Comparison of ENCODE assay signal across 8 cellular contexts in genomic region chr2:225002039-225002655, GRCh38. TPM values are rescaled to one million over a fixed set of nuclear protein-coding genes. Genes with fewer than 3 reads are reported as not detected.
DNase-seq lines count a peak whose midpoint lies in the region; ATAC-seq and TF ChIP-seq lines count a peak whose summit lies in the region.

No MANE protein-coding gene starts in this region.

- no peaks in the 10 kb centered on the region for H3K9me3 ChIP-seq in transverse colon

- WGBS in transverse colon (ENCODE audit: low coverage in 1 of 2), 2 donors: 50 to 51% methylated on average over 6 of the region's 6 CpGs

- H3K27ac ChIP-seq in transverse colon: no peak overlapping the region

- TF ChIP-seq CTCF in AG09309 (IDR thresholded peaks at IDR 0.05; ENCODE audit: control insufficient read depth, insufficient read depth, low read depth, low read length, missing control alignments) (peak; percentile 82), epithelial cell of esophagus (IDR thresholded peaks at IDR 0.05; ENCODE audit: insufficient read depth, low read depth, low read length, missing control alignments) (peak; percentile 84), nephron progenitor cell (IDR thresholded peaks at IDR 0.05) (peak; percentile 60), transverse colon (IDR thresholded peaks at IDR 0.05) (peak; percentile 70 to 88 (median 74))

- peaks cover 5% of the 10 kb centered on the region for H3K4me1 Mint-ChIP-seq in nephron progenitor cell

- H3K4me3 Mint-ChIP-seq in nephron progenitor cell: no peak overlapping the region

- in situ Hi-C loops in transverse colon (cut with MboI; ENCODE audit: low pct_ligation_motif_present in 1 of 4, low pct_unique_long_range_greater_than_20kb in 1 of 4, low sequenced_read_pairs in 3 of 4): loop anchor here in 1 of 4 donors (10.0 kb wide), 1 partner anchor 207 kb away; no protein-coding TSS in a partner anchor

- H3K27me3 Mint-ChIP-seq in nephron progenitor cell (ENCODE audit: low read depth, poor library complexity): peaks cover 3% of the 10 kb centered on the region

- ATAC-seq in GM18511 (IDR thresholded peaks at IDR 0.05; ENCODE audit: unreplicated experiment): peak; percentile 73
- ATAC-seq in HG03039 (IDR thresholded peaks at IDR 0.05; ENCODE audit: unreplicated experiment): peak; percentile 48

- H3K27ac Mint-ChIP-seq in nephron progenitor cell: no peak overlapping the region

- no peak for TF ChIP-seq POLR2A in transverse colon (IDR thresholded peaks at IDR 0.05)

- TF ChIP-seq EP300 in transverse colon (IDR thresholded peaks at IDR 0.05; ENCODE audit: low read depth): no peak

- DNase-seq in AG09309 (ENCODE audit: low read depth) (no peak), NCI-H526 (lab: John Stamatoyannopoulos, UW) (peak; percentile 17 to 61), epithelial cell of esophagus (ENCODE audit: low read depth) (peak; percentile 79), nephron progenitor cell (peak; percentile 39), transverse colon (peak; percentile 69)
- peak; percentile 59 for DNase-seq in activated CD4-positive, alpha-beta T cell treated with anti-CD3 and anti-CD28 coated beads, Interleukin-2, amount 50 U/mL, for 4 hours

- H3K4me3 ChIP-seq in AG09309 (ENCODE audit: control insufficient read depth, low read depth, low read length) (no peak overlapping the region), epithelial cell of esophagus (ENCODE audit: low read length) (no peak overlapping the region), transverse colon (no peak overlapping the region)

- no peaks in the 10 kb centered on the region for H3K36me3 ChIP-seq in transverse colon

- intact Hi-C loops in transverse colon (cut with DNase I; ENCODE audit: low total_unique reads): no loop called here

- H3K27me3 ChIP-seq in transverse colon: no peaks in the 10 kb centered on the region

- no peaks in the 10 kb centered on the region for H3K36me3 Mint-ChIP-seq in nephron progenitor cell (ENCODE audit: low read depth)

- no peaks in the 10 kb centered on the region for H3K9me3 Mint-ChIP-seq in nephron progenitor cell

- peaks cover 0 to 4% (median 2%) of the 10 kb centered on the region in 4 donors for H3K4me1 ChIP-seq in transverse colon

RNA-seq across cellular contexts. Expression of gene DOCK10, which starts 40.1 kb away (rescaled TPM):
- 10 to 100 TPM in 2 of 4 donors, 1 to 10 TPM in 2; 5.2 to 64.7 (median 14.5) TPM for total RNA-seq in transverse colon
